In genomic region chr14:52748647-52749292, GRCh38 we compare ENCODE assay signal across 1 cellular context.
TF ChIP-seq lines count a peak whose summit lies in the region.

No MANE protein-coding gene starts in this region.

TF ChIP-seq in GM12878, 131 proteins besides CTCF, POLR2A, EP300 and RAD21:
- no peak for TF ChIP-seq TCF7 (IDR thresholded peaks at IDR 0.05; ENCODE audit: borderline replicate concordance)
- TF ChIP-seq BCL3 (IDR thresholded peaks at IDR 0.05; ENCODE audit: borderline replicate concordance, insufficient read depth, low read depth, low read length, poor library complexity, severe bottlenecking), result no peak
- TF ChIP-seq RB1 (IDR thresholded peaks at IDR 0.05; ENCODE audit: borderline replicate concordance), result no peak
- no peak for TF ChIP-seq ATF3 (IDR thresholded peaks at IDR 0.05; ENCODE audit: borderline replicate concordance, extremely low read depth, low read depth, low read length)
- no peak for TF ChIP-seq NFIC (IDR thresholded peaks at IDR 0.05; ENCODE audit: low read depth, low read length)
- TF ChIP-seq FOXM1 (IDR thresholded peaks at IDR 0.05; ENCODE audit: low read depth, low read length), result no peak
- TF ChIP-seq REST (IDR thresholded peaks at IDR 0.05; ENCODE audit: low read depth, low read length), result no peak
- TF ChIP-seq RUNX3 (IDR thresholded peaks at IDR 0.05; ENCODE audit: low read length), result no peak
- no peak for TF ChIP-seq ZBTB33 (IDR thresholded peaks at IDR 0.05)
- no peak for TF ChIP-seq ZZZ3 (IDR thresholded peaks at IDR 0.05; ENCODE audit: control insufficient read depth, insufficient read length, low read depth)
- no peak for TF ChIP-seq BCL11A (IDR thresholded peaks at IDR 0.05; ENCODE audit: low read depth, low read length)
- TF ChIP-seq NFXL1 (IDR thresholded peaks at IDR 0.05; ENCODE audit: borderline replicate concordance), result no peak
- no peak for TF ChIP-seq GATAD2B (conservative IDR thresholded peaks at IDR 0.05; ENCODE audit: low read depth)
- no peak for TF ChIP-seq SREBF1 (IDR thresholded peaks at IDR 0.05; ENCODE audit: low read length)
- TF ChIP-seq MLLT1 (IDR thresholded peaks at IDR 0.05), result no peak
- no peak for TF ChIP-seq ZSCAN29 (IDR thresholded peaks at IDR 0.05)
- no peak for TF ChIP-seq POLR2AphosphoS5 (IDR thresholded peaks at IDR 0.05; ENCODE audit: low read length)
- no peak for TF ChIP-seq CEBPB (IDR thresholded peaks at IDR 0.05; ENCODE audit: borderline replicate concordance in 1 of 2, low read depth in 2 of 2, low read length in 2 of 2)
- TF ChIP-seq CBFB (IDR thresholded peaks at IDR 0.05; ENCODE audit: low read depth), result no peak
